15 cellular contexts compared by ENCODE assay signal in genomic region chr18:75127143-75128021, GRCh38.
DNase-seq lines count a peak whose midpoint lies in the region; ATAC-seq and TF ChIP-seq lines count a peak whose summit lies in the region.
"Had no signal": no experiment of that assay in that cellular context is flagged by ENCODE, and none has a peak within 500 bp of the region (broad histone marks: within the 10 kb centered on the region; RNA-seq: fewer than 3 reads in every experiment).

No MANE protein-coding gene starts in this region.

- H4K20me1 ChIP-seq in hepatocyte (ENCODE audit: insufficient read depth, poor library complexity, severe bottlenecking): no peaks in the 10 kb centered on the region

- H2BK120ac ChIP-seq in neuronal stem cell (ENCODE audit: low read depth, low read length): no peak overlapping the region

- peak overlapping the region; percentile 67 for H3K14ac ChIP-seq in neuronal stem cell (ENCODE audit: low read length)

- peak overlapping the region in 1 of 2 donors; percentile 71 for H3K27ac Mint-ChIP-seq in natural killer cell

- no peak overlapping the region for H3K4me2 ChIP-seq in hepatocyte
- no peak overlapping the region for H3K4me2 ChIP-seq in neuronal stem cell (ENCODE audit: insufficient read depth, low read length, poor library complexity, severe bottlenecking)

- H3K4ac ChIP-seq in neuronal stem cell (ENCODE audit: low read length): no peak overlapping the region

- H2BK5ac ChIP-seq in neuronal stem cell (ENCODE audit: low read length): no peak overlapping the region

- H3K79me2 ChIP-seq in hepatocyte: no peaks in the 10 kb centered on the region

- H3K9me3 ChIP-seq in hepatocyte (ENCODE audit: low read depth) (no peaks in the 10 kb centered on the region), neuronal stem cell (replicated peaks in 1 of 2; ENCODE audit: control insufficient read depth in 2 of 2, insufficient read depth in 1 of 2, low read depth in 1 of 2, low read length in 2 of 2) (no peaks in the 10 kb centered on the region), breast epithelium (no peaks in the 10 kb centered on the region)

- no peak for TF ChIP-seq CTCF in hepatocyte (IDR thresholded peaks at IDR 0.05; ENCODE audit: poor library complexity)
- TF ChIP-seq CTCF in natural killer cell (IDR thresholded peaks at IDR 0.05): no peak
- no peak for TF ChIP-seq CTCF in breast epithelium (IDR thresholded peaks at IDR 0.05)

- no peak overlapping the region for H3K9ac ChIP-seq in neuronal stem cell (ENCODE audit: low read depth, low read length, poor library complexity)

- no peaks in the 10 kb centered on the region for H3K9me3 Mint-ChIP-seq in natural killer cell

- peaks cover 14% of the 10 kb centered on the region in 2 donors for H3K4me1 Mint-ChIP-seq in natural killer cell

- H3K36me3 Mint-ChIP-seq in natural killer cell: no peaks in the 10 kb centered on the region

- H4K8ac ChIP-seq in neuronal stem cell (ENCODE audit: low read depth, low read length): no peak overlapping the region

- H3K18ac ChIP-seq in neuronal stem cell (ENCODE audit: low read length): peak overlapping the region; percentile 38

- TF ChIP-seq POLR2A in breast epithelium (IDR thresholded peaks at IDR 0.05): no peak

- H3K27me3 ChIP-seq in hepatocyte: no peaks in the 10 kb centered on the region
- H3K27me3 ChIP-seq in neuronal stem cell (ENCODE audit: control insufficient read depth in 3 of 3, insufficient read depth in 3 of 3, low read depth in 1 of 3, low read length in 3 of 3): no peaks in the 10 kb centered on the region
- no peaks in the 10 kb centered on the region for H3K27me3 ChIP-seq in breast epithelium
- H3K27me3 ChIP-seq: brain microvascular endothelial cell had no signal

- peaks cover 10% of the 10 kb centered on the region for H3K4me1 ChIP-seq in hepatocyte (ENCODE audit: insufficient read depth)
- H3K4me1 ChIP-seq in neuronal stem cell (ENCODE audit: control insufficient read depth in 2 of 2, insufficient read depth in 1 of 2, low read depth in 1 of 2, low read length in 2 of 2): peaks cover 0 to 2% of the 10 kb centered on the region in 2 donors
- H3K4me1 ChIP-seq in breast epithelium: no peaks in the 10 kb centered on the region

- no peak overlapping the region for H3K4me3 Mint-ChIP-seq in natural killer cell

- H2BK15ac ChIP-seq in neuronal stem cell (ENCODE audit: low read length): peak overlapping the region; percentile 30

- H3K27me3 Mint-ChIP-seq in natural killer cell (ENCODE audit: low read depth in 2 of 2): peaks cover 3 to 12% of the 10 kb centered on the region in 2 donors

- H3K36me3 ChIP-seq in hepatocyte (replicated peaks; ENCODE audit: insufficient read depth, low read depth) (no peaks in the 10 kb centered on the region), neuronal stem cell (replicated peaks in 1 of 2; ENCODE audit: control insufficient read depth in 2 of 2, insufficient read depth in 2 of 2, low read length in 2 of 2) (no peaks in the 10 kb centered on the region), breast epithelium (no peaks in the 10 kb centered on the region)
- H3K36me3 ChIP-seq: brain microvascular endothelial cell had no signal

- H3K4me3 ChIP-seq in hepatocyte: no peak overlapping the region
- H3K4me3 ChIP-seq in neuronal stem cell (ENCODE audit: low read length in 2 of 2): no peak overlapping the region
- no peak overlapping the region for H3K4me3 ChIP-seq in breast epithelium

- DNase-seq in AG20443 (ENCODE audit: low spot score) (peak; percentile 46), M059J (ENCODE audit: low read depth) (peak; percentile 3), hepatocyte (ENCODE audit: low spot score) (peak; percentile 78), neuronal stem cell (ENCODE audit: low spot score) (no peak), natural killer cell (no peak), NCI-H1694 treated with DMSO at 0.1 percent for 48 hours (lab: John Stamatoyannopoulos, UW) (no peak), breast epithelium (ENCODE audit: low spot score in 2 of 2) (no peak)
- no peak for DNase-seq in stimulated activated naive CD8-positive, alpha-beta T cell treated with anti-CD3 and anti-CD28 coated beads, Interleukin-15, Interleukin-2, amounts not matched to agents 100 U/mL and 50 U/mL, for 24 hours
- DNase-seq: activated naive CD4-positive, alpha-beta T cell treated with Interleukin-2 at 50 U/mL for 16 hours; brain microvascular endothelial cell; effector memory CD4-positive, alpha-beta T cell; NCI-H2029 treated with DMSO at 0.1 percent for 48 hours; NCI-H748 treated with DMSO at 0.1 percent for 48 hours; RPMI8226; T-helper 1 cell had no signal

- peak overlapping the region; percentile 99 for H3K27ac ChIP-seq in hepatocyte
- no peak overlapping the region for H3K27ac ChIP-seq in neuronal stem cell (replicated peaks; ENCODE audit: low read length)
- no peak overlapping the region for H3K27ac ChIP-seq in breast epithelium
- H3K27ac ChIP-seq: brain microvascular endothelial cell had no signal

- peak overlapping the region; percentile 53 for H2AK5ac ChIP-seq in neuronal stem cell (ENCODE audit: low read depth, low read length)

- H4K91ac ChIP-seq in neuronal stem cell (ENCODE audit: low read depth, low read length, poor library complexity): no peak overlapping the region

- 89% methylated on average over 23 of the region's 24 CpGs for WGBS in hepatocyte (ENCODE audit: low lambda C conversion rate, missing lambda C conversion rate)
- no CpG with 5 or more reads among the region's 24 CpGs for WGBS in neuronal stem cell (ENCODE audit: extremely low coverage in 2 of 2, insufficient read length in 2 of 2, insufficient replicate concordance in 1 of 2), 2 donors

- H3K23ac ChIP-seq in neuronal stem cell (ENCODE audit: low read depth, low read length, poor library complexity): peak overlapping the region; percentile 25

- no peaks in the 10 kb centered on the region for H3K79me1 ChIP-seq in neuronal stem cell (ENCODE audit: low read depth, low read length)

- no peaks in the 10 kb centered on the region for H3K9me2 ChIP-seq in hepatocyte (replicated peaks; ENCODE audit: insufficient read depth)

- ATAC-seq in stimulated activated naive CD8-positive, alpha-beta T cell treated with anti-CD3 and anti-CD28 coated beads, Interleukin-15, Interleukin-2, amounts not matched to agents 100 U/mL and 50 U/mL, for 24 hours: no peak
- no peak for ATAC-seq in natural killer cell

- H2AFZ ChIP-seq in hepatocyte (no peak overlapping the region), neuronal stem cell (ENCODE audit: low read length) (no peak overlapping the region)

- H2BK12ac ChIP-seq in neuronal stem cell (ENCODE audit: low read length): no peak overlapping the region

- intact Hi-C loops in natural killer cell (cut with micrococcal nuclease) (no loop called here), breast epithelium (cut with DNase I; ENCODE audit: low total_unique reads) (no loop called here)

Comparison
In these comparisons a context has a peak if more than half of its experiments do, and no peak if none do; other contexts are left out.
1. DNase-seq: peak in AG20443 (single experiment), M059J (single experiment) and hepatocyte (single experiment); none in neuronal stem cell (single experiment), stimulated activated naive CD8-positive, alpha-beta T cell treated with anti-CD3 and anti-CD28 coated beads, Interleukin-15, Interleukin-2, amounts not matched to agents 100 U/mL and 50 U/mL, for 24 hours (single experiment), natural killer cell (single experiment), NCI-H1694 treated with DMSO at 0.1 percent for 48 hours (single experiment) and breast epithelium (0 of 2).